In the genomic region with DNA sequence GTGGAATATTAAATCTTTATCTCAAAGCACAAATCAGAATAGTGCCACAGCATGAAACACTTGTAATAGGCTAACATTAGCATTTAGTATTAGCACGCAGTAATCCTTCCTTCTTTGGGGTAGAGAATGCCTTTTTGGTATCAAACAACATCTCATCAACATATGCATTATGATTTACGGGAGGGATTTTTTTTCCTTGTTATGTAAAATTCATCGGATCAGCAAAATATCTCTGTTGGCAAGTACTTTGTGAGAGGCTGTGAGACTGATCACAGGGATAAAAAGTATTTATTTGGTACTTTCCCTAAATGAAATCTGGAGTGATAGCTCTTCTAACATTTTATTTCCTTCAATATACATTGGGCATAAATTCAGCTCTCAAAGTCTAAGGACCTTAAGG, we compare ENCODE assay signal across 24 cellular contexts.
DNase-seq lines count a peak whose midpoint lies in the region; ATAC-seq, FAIRE-seq and TF ChIP-seq lines count a peak whose summit lies in the region.
"Had no signal": no experiment of that assay in that cellular context is flagged by ENCODE, and none has a peak within 500 bp of the region (broad histone marks: within the 10 kb centered on the region; RNA-seq: fewer than 3 reads in every experiment).

No MANE protein-coding gene starts in this region.

- H4K20me1 ChIP-seq in Karpas-422 (ENCODE audit: insufficient read depth, low read depth, low read length), result no peaks in the 10 kb centered on the region
- H4K20me1 ChIP-seq: BLaER1 had no signal

- H3K27me3 Mint-ChIP-seq in activated CD4-positive, alpha-beta T cell treated with anti-CD3 and anti-CD28 coated beads for 36 hours, result peaks cover 2% of the 10 kb centered on the region
- peaks cover 3 to 4% of the 10 kb centered on the region in 2 donors for H3K27me3 Mint-ChIP-seq in CD4-positive, alpha-beta memory T cell
- H3K27me3 Mint-ChIP-seq: CD4-positive, CD25-positive, alpha-beta regulatory T cell had no signal

- no peak for FAIRE-seq in A549 (lab: Jason Lieb, UNC)
- FAIRE-seq: D721Med, GM12878, GM12892, GM18507 had no signal

- TF ChIP-seq CTCF in A549 (IDR thresholded peaks at IDR 0.05), result no peak

- H3K9me3 ChIP-seq in A549 (no peaks in the 10 kb centered on the region), Karpas-422 (ENCODE audit: low read length) (no peaks in the 10 kb centered on the region)
- H3K9me3 ChIP-seq in CD4-positive, alpha-beta memory T cell (ENCODE audit: control insufficient read depth in 1 of 2, low read length in 2 of 2), result no peaks in the 10 kb centered on the region
- H3K9me3 ChIP-seq: BE2C, BLaER1, Caco-2 had no signal

- H3K4me2 ChIP-seq in A549, result no peak overlapping the region
- H3K4me2 ChIP-seq in Karpas-422 (ENCODE audit: low read depth, low read length, poor library complexity, severe bottlenecking), result no peak overlapping the region
- H3K4me2 ChIP-seq: BLaER1 had no signal

- H3K27ac ChIP-seq in A549, result no peak overlapping the region
- no peak overlapping the region for H3K27ac ChIP-seq in Karpas-422 (ENCODE audit: low read length)
- H3K27ac ChIP-seq in CD4-positive, alpha-beta memory T cell (ENCODE audit: low read depth, low read length), result no peak overlapping the region
- H3K27ac ChIP-seq: 22Rv1, BLaER1 had no signal

- H3K4me3 Mint-ChIP-seq in activated CD4-positive, alpha-beta T cell treated with anti-CD3 and anti-CD28 coated beads for 36 hours, result no peak overlapping the region
- no peak overlapping the region for H3K4me3 Mint-ChIP-seq in CD4-positive, alpha-beta memory T cell
- H3K4me3 Mint-ChIP-seq: CD14-positive monocyte; CD4-positive, CD25-positive, alpha-beta regulatory T cell; CD8-positive, alpha-beta T cell had no signal

- H3K36me3 ChIP-seq in Karpas-422 (ENCODE audit: insufficient read depth, low read length), result no peaks in the 10 kb centered on the region
- no peaks in the 10 kb centered on the region for H3K36me3 ChIP-seq in CD4-positive, alpha-beta memory T cell (ENCODE audit: insufficient read depth, low read length)
- H3K36me3 ChIP-seq: BE2C, BLaER1 had no signal

- CTCF ChIA-PET in activated CD4-positive, alpha-beta T cell treated with anti-CD3 and anti-CD28 coated beads for 36 hours (lab: Charles Lee), result interaction anchor here (1.1 kb wide), 1 partner anchor 9 kb away, joined by 4 read pairs; no protein-coding TSS in a partner anchor
- CTCF ChIA-PET in A549 (lab: Yijun Ruan, JAX), result interaction anchor here (1.2 to 3.8 kb wide), 3 partner anchors 7 to 133 kb away, joined by 3 to 21 read pairs (median 3); no protein-coding TSS in a partner anchor
- CTCF ChIA-PET in CD4-positive, alpha-beta memory T cell (lab: Charles Lee; ENCODE audit: partially characterized antibody), result no interaction called here

- no peaks in the 10 kb centered on the region for H3K4me1 Mint-ChIP-seq in activated CD4-positive, alpha-beta T cell treated with anti-CD3 and anti-CD28 coated beads for 36 hours
- no peaks in the 10 kb centered on the region for H3K4me1 Mint-ChIP-seq in CD4-positive, alpha-beta memory T cell
- H3K4me1 Mint-ChIP-seq: CD4-positive, CD25-positive, alpha-beta regulatory T cell had no signal

- H3K4me3 ChIP-seq in A549, result no peak overlapping the region
- H3K4me3 ChIP-seq in Karpas-422 (ENCODE audit: low read length), result no peak overlapping the region
- no peak overlapping the region for H3K4me3 ChIP-seq in CD4-positive, alpha-beta memory T cell (ENCODE audit: low read length in 2 of 2)
- H3K4me3 ChIP-seq: BLaER1, GM12878 had no signal

- no peak for DNase-seq in activated CD4-positive, alpha-beta T cell treated with anti-CD3 and anti-CD28 coated beads for 36 hours
- DNase-seq in activated CD4-positive, alpha-beta T cell treated with anti-CD3 and anti-CD28 coated beads for 1 hour, result no peak
- no peak for DNase-seq in A549 (ENCODE audit: low read depth in 1 of 2, low spot score in 1 of 2)
- peak; percentile 9 for DNase-seq in Karpas-422
- DNase-seq in CD4-positive, alpha-beta memory T cell, result no peak
- DNase-seq: ACHN; BE2C; C1 segment of cervical spinal cord; Caco-2; Calu3; CD4-positive, CD25-positive, alpha-beta regulatory T cell; CD8-positive, alpha-beta T cell; DMS79; DND-41; EL; GDM1 had no signal

- H3K27ac Mint-ChIP-seq in activated CD4-positive, alpha-beta T cell treated with anti-CD3 and anti-CD28 coated beads for 36 hours, result peak overlapping the region; percentile 8
- no peak overlapping the region for H3K27ac Mint-ChIP-seq in CD4-positive, alpha-beta memory T cell
- H3K27ac Mint-ChIP-seq: CD14-positive monocyte; CD4-positive, CD25-positive, alpha-beta regulatory T cell; CD8-positive, alpha-beta T cell had no signal

- no peaks in the 10 kb centered on the region for H3K9me2 ChIP-seq in Karpas-422 (replicated peaks; ENCODE audit: insufficient read depth, low read length)

- POLR2A ChIA-PET in activated CD4-positive, alpha-beta T cell treated with anti-CD3 and anti-CD28 coated beads for 36 hours (lab: Charles Lee), result no interaction called here
- POLR2A ChIA-PET in A549 (lab: Yijun Ruan, JAX), result no interaction called here
- POLR2A ChIA-PET in CD4-positive, alpha-beta memory T cell (lab: Charles Lee; ENCODE audit: partially characterized antibody), result no interaction called here

- no peak for TF ChIP-seq RAD21 in A549 (conservative IDR thresholded peaks at IDR 0.05 in 1 of 2, IDR thresholded peaks at IDR 0.05 in 1 of 2)

- WGBS in A549 (ENCODE audit: missing lambda C conversion rate), result 85% methylated on average over 3 of the region's 3 CpGs

- no peaks in the 10 kb centered on the region for H3K36me3 Mint-ChIP-seq in activated CD4-positive, alpha-beta T cell treated with anti-CD3 and anti-CD28 coated beads for 36 hours (ENCODE audit: low read depth)
- H3K36me3 Mint-ChIP-seq in CD4-positive, alpha-beta memory T cell, result no peaks in the 10 kb centered on the region
- H3K36me3 Mint-ChIP-seq: CD14-positive monocyte; CD4-positive, CD25-positive, alpha-beta regulatory T cell; CD8-positive, alpha-beta T cell had no signal

- no peaks in the 10 kb centered on the region for H3K9me3 Mint-ChIP-seq in activated CD4-positive, alpha-beta T cell treated with anti-CD3 and anti-CD28 coated beads for 36 hours (ENCODE audit: low read depth)
- H3K9me3 Mint-ChIP-seq in CD4-positive, alpha-beta memory T cell, result no peaks in the 10 kb centered on the region
- H3K9me3 Mint-ChIP-seq: CD14-positive monocyte; CD4-positive, CD25-positive, alpha-beta regulatory T cell; CD8-positive, alpha-beta T cell had no signal

- no peak overlapping the region for H2AFZ ChIP-seq in Karpas-422 (ENCODE audit: low read length)

- no peak for TF ChIP-seq EP300 in A549 (IDR thresholded peaks at IDR 0.05)

- TF ChIP-seq POLR2A in A549 (IDR thresholded peaks at IDR 0.05; ENCODE audit: low read length), result no peak

- no peak for ATAC-seq in activated CD4-positive, alpha-beta T cell treated with anti-CD3 and anti-CD28 coated beads for 36 hours
- ATAC-seq in A549 (no peak), GM21515 (IDR thresholded peaks at IDR 0.05; ENCODE audit: unreplicated experiment) (no peak)
- ATAC-seq: CD8-positive, alpha-beta T cell; GM12878 had no signal

- no peaks in the 10 kb centered on the region for H3K79me2 ChIP-seq in Karpas-422 (ENCODE audit: low read length)

- intact Hi-C loops in activated CD4-positive, alpha-beta T cell treated with anti-CD3 and anti-CD28 coated beads for 36 hours (cut with DNase I, micrococcal nuclease), result no loop called here
- intact Hi-C loops in CD4-positive, alpha-beta memory T cell (cut with micrococcal nuclease), result no loop called here

- no peaks in the 10 kb centered on the region for H3K27me3 ChIP-seq in Karpas-422 (ENCODE audit: low read length)
- H3K27me3 ChIP-seq in CD4-positive, alpha-beta memory T cell (ENCODE audit: insufficient read depth, low read length), result no peaks in the 10 kb centered on the region
- H3K27me3 ChIP-seq: BE2C, BLaER1 had no signal

- no peak overlapping the region for H3K9ac ChIP-seq in Karpas-422 (ENCODE audit: low read length)
- H3K9ac ChIP-seq: BLaER1 had no signal

- H3K4me1 ChIP-seq in A549 (no peaks in the 10 kb centered on the region), Karpas-422 (ENCODE audit: low read length) (no peaks in the 10 kb centered on the region)
- H3K4me1 ChIP-seq in CD4-positive, alpha-beta memory T cell (ENCODE audit: insufficient read depth, low read length), result no peaks in the 10 kb centered on the region
- H3K4me1 ChIP-seq: BE2C, BLaER1, Caco-2 had no signal

TF ChIP-seq in A549, 52 proteins besides CTCF, POLR2A, EP300 and RAD21:
- TF ChIP-seq ZFP36 (IDR thresholded peaks at IDR 0.05; ENCODE audit: borderline replicate concordance, partially characterized antibody), result no peak
- peak; percentile 63 for TF ChIP-seq MAFK (IDR thresholded peaks at IDR 0.05; ENCODE audit: partially characterized antibody)
